ENCODE assay signal across 8 cellular contexts in the genomic region with DNA sequence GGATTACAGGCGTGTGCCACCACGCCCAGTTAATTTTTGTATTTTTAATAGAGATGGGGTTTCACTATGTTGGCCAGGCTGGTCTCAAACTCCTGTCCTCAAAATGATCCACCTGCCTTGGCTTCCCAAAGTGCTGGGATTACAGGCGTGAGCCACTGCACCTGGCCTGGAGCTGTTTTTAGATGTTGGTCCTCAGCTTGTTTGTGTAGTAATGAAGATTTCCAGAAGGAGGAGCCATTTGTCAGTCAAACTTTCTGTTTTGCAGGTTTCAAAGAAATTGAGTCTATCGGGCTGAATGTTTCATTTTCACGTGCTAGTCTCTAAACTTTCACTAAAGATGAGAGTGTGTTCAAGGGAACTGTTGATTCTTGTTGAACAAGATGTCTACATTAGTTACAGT. TPM values are rescaled to one million over a fixed set of nuclear protein-coding genes. Genes with fewer than 3 reads are reported as not detected.
DNase-seq lines count a peak whose midpoint lies in the region; ATAC-seq, FAIRE-seq and TF ChIP-seq lines count a peak whose summit lies in the region.
"Not testable (repeated sequence)": the region's sequence is repeated elsewhere in the genome, so short reads cannot be mapped to it uniquely, and the experiment has no call there.

No MANE protein-coding gene starts in this region.

- H4K20me1 ChIP-seq in H9 (ENCODE audit: control insufficient read depth, insufficient read depth, insufficient read length); GM12878 (ENCODE audit: control insufficient read depth, insufficient read depth): not testable (repeated sequence)

- not testable (repeated sequence) for TF ChIP-seq EP300 in GM12878 (IDR thresholded peaks at IDR 0.05; ENCODE audit: borderline replicate concordance in 1 of 2, control insufficient read depth in 1 of 2, low read depth in 2 of 2, low read length in 2 of 2)

- not testable (repeated sequence) for H2AK5ac ChIP-seq in H9 (ENCODE audit: insufficient read length, low read length); mesenchymal stem cell (ENCODE audit: low read length, severe bottlenecking)

- peak; percentile 24 to 59 for ATAC-seq in CD4-positive, CD25-positive, alpha-beta regulatory T cell (ENCODE audit: low read depth in 2 of 2)
- peak; percentile 67 for ATAC-seq in GM12878
- ATAC-seq in stimulated activated effector memory CD8-positive, alpha-beta T cell treated with anti-CD3 and anti-CD28 coated beads, Interleukin-12 subunit alpha, Interleukin-12 subunit beta, amount 100 ng/mL, for 72 hours: peak; percentile 34

- H3K4me1 Mint-ChIP-seq in CD4-positive, CD25-positive, alpha-beta regulatory T cell: peaks cover 12 to 16% (median 13%) of the 10 kb centered on the region in 4 donors
- not testable (repeated sequence) for H3K4me1 Mint-ChIP-seq in H9; stimulated activated effector memory CD8-positive, alpha-beta T cell treated with anti-CD3 and anti-CD28 coated beads, Interleukin-12 subunit alpha, Interleukin-12 subunit beta, amount 100 ng/mL, for 72 hours
- peaks cover 11% of the 10 kb centered on the region for H3K4me1 Mint-ChIP-seq in T-helper 2 cell treated with Interferon-gamma antibody and Interleukin-4, amounts not matched to agents 5 μg/mL and 100 μg/mL, for 36 hours (ENCODE audit: low read depth)

- intact Hi-C loops in GM12878 (cut with micrococcal nuclease; ENCODE audit: unreplicated experiment): not testable (repeated sequence)

- H3K4me3 ChIP-seq in CD4-positive, CD25-positive, alpha-beta regulatory T cell (ENCODE audit: low read depth, low read length); GM12878; fibroblast of the aortic adventitia (ENCODE audit: low read depth, low read length); mesenchymal stem cell (ENCODE audit: insufficient read depth in 1 of 2, low read depth in 1 of 2, low read length in 2 of 2): not testable (repeated sequence)

- TF ChIP-seq CTCF in H9 (conservative IDR thresholded peaks at IDR 0.05) (peak; percentile 69), GM12878 (IDR thresholded peaks at IDR 0.05 in 2 of 3, conservative IDR thresholded peaks at IDR 0.05 in 1 of 3; ENCODE audit: control insufficient read depth in 2 of 3, extremely low read depth in 1 of 3, insufficient read depth in 1 of 3, low read depth in 3 of 3, low read length in 3 of 3) (peak; percentile 45 to 46 (median 45)), fibroblast of the aortic adventitia (IDR thresholded peaks at IDR 0.05; ENCODE audit: insufficient read depth, low read length) (peak; percentile 51)

- DNase-seq in CD4-positive, CD25-positive, alpha-beta regulatory T cell: peak in 2 of 3 donors; percentile 77 to 84
- DNase-seq in H9; stimulated activated effector memory CD8-positive, alpha-beta T cell treated with anti-CD3 and anti-CD28 coated beads, Interleukin-12 subunit alpha, Interleukin-12 subunit beta, amount 100 ng/mL, for 72 hours (ENCODE audit: low spot score in 2 of 2): not testable (repeated sequence)
- DNase-seq in NCI-H2171 treated with DMSO at 0.1 percent for 48 hours (lab: John Stamatoyannopoulos, UW) (peak; percentile 42), GM12878 (ENCODE audit: low read depth, low spot score) (peak; percentile 11), fibroblast of the aortic adventitia (ENCODE audit: low read depth) (peak; percentile 77), mesenchymal stem cell (peak; percentile 80)
- DNase-seq in T-helper 2 cell treated with Interferon-gamma antibody and Interleukin-4, amounts not matched to agents 5 μg/mL and 100 μg/mL, for 36 hours (ENCODE audit: low spot score): peak; percentile 17

- not testable (repeated sequence) for H3T11ph ChIP-seq in H9 (ENCODE audit: low read length)

- CTCF ChIA-PET in GM12878 (lab: Yijun Ruan, JAX): interaction anchor here (0.6 to 4.4 kb wide), 7 partner anchors 9 to 66 kb away, joined by 3 to 25 read pairs (median 4); a partner anchor contains a TSS

- not testable (repeated sequence) for H2BK120ac ChIP-seq in H9 (ENCODE audit: low read depth, low read length, poor library complexity, severe bottlenecking); mesenchymal stem cell (ENCODE audit: low read depth, low read length)

- not testable (repeated sequence) for H2AFZ ChIP-seq in H9 (ENCODE audit: low read length); GM12878 (ENCODE audit: control insufficient read depth, low read depth, low read length); mesenchymal stem cell (ENCODE audit: low read depth, low read length)

- not testable (repeated sequence) for H3K27me3 Mint-ChIP-seq in CD4-positive, CD25-positive, alpha-beta regulatory T cell; H9 (ENCODE audit: low read depth); T-helper 2 cell treated with Interferon-gamma antibody and Interleukin-4, amounts not matched to agents 5 μg/mL and 100 μg/mL, for 36 hours (ENCODE audit: low read depth)

- not testable (repeated sequence) for H3K79me1 ChIP-seq in H9 (ENCODE audit: insufficient read depth, low read depth, low read length, poor library complexity, severe bottlenecking)
- peaks cover 20% of the 10 kb centered on the region for H3K79me1 ChIP-seq in mesenchymal stem cell (replicated peaks; ENCODE audit: low read length, poor library complexity, severe bottlenecking)

- H3K36me3 ChIP-seq in CD4-positive, CD25-positive, alpha-beta regulatory T cell (ENCODE audit: control insufficient read depth, insufficient read depth, low read length): peaks cover 76% of the 10 kb centered on the region
- H3K36me3 ChIP-seq in GM12878 (ENCODE audit: control insufficient read depth in 2 of 2, insufficient read depth in 2 of 2, low read length in 1 of 2): peaks cover 7 to 26% of the 10 kb centered on the region in 2 experiments
- peaks cover 52 to 93% of the 10 kb centered on the region in 2 experiments for H3K36me3 ChIP-seq in mesenchymal stem cell (ENCODE audit: control insufficient read depth in 1 of 2, insufficient read depth in 2 of 2, low read depth in 1 of 2, low read length in 2 of 2)

- WGBS in H9 (ENCODE audit: extremely low coverage, insufficient read length, low lambda C conversion rate): no CpG with 5 or more reads among the region's 5 CpGs
- 57% methylated on average over 5 of the region's 5 CpGs for WGBS in GM12878 (ENCODE audit: insufficient coverage, insufficient replicate concordance, low lambda C conversion rate, missing lambda C conversion rate)
- WGBS in mesenchymal stem cell: 70% methylated on average over 3 of the region's 5 CpGs

- H3K14ac ChIP-seq in H9 (ENCODE audit: insufficient read depth, low read length); mesenchymal stem cell (ENCODE audit: low read length in 2 of 2): not testable (repeated sequence)

- not testable (repeated sequence) for H3K27ac ChIP-seq in CD4-positive, CD25-positive, alpha-beta regulatory T cell (ENCODE audit: insufficient read depth, low read length, poor library complexity, severe bottlenecking); H9 (ENCODE audit: insufficient read length, low read depth, low read length); GM12878 (ENCODE audit: control insufficient read depth, insufficient read depth); mesenchymal stem cell (ENCODE audit: low read length, poor library complexity, severe bottlenecking)

- not testable (repeated sequence) for H2BK12ac ChIP-seq in H9 (ENCODE audit: insufficient read length, low read depth, low read length); mesenchymal stem cell (ENCODE audit: low read length in 2 of 2)

- H3K23me2 ChIP-seq in H9 (ENCODE audit: insufficient read length, low read depth, low read length, poor library complexity, severe bottlenecking): not testable (repeated sequence)

- in situ Hi-C loops in GM12878 (cut with MboI): not testable (repeated sequence)

- not testable (repeated sequence) for H3K27me3 ChIP-seq in CD4-positive, CD25-positive, alpha-beta regulatory T cell (ENCODE audit: control insufficient read depth, insufficient read depth, low read length); H9 (ENCODE audit: insufficient read depth, low read length); GM12878 (replicated peaks in 1 of 2; ENCODE audit: control insufficient read depth in 2 of 2, insufficient read depth in 2 of 2, low read length in 1 of 2); mesenchymal stem cell (ENCODE audit: control insufficient read depth in 1 of 2, insufficient read depth in 1 of 2, low read length in 2 of 2)

- H4K5ac ChIP-seq in H9 (ENCODE audit: insufficient read length, low read depth, low read length): not testable (repeated sequence)

- peak overlapping the region in 1 of 4 donors; percentile 38 for H3K4me3 Mint-ChIP-seq in CD4-positive, CD25-positive, alpha-beta regulatory T cell
- H3K4me3 Mint-ChIP-seq in H9; T-helper 2 cell treated with Interferon-gamma antibody and Interleukin-4, amounts not matched to agents 5 μg/mL and 100 μg/mL, for 36 hours; stimulated activated effector memory CD8-positive, alpha-beta T cell treated with anti-CD3 and anti-CD28 coated beads, Interleukin-12 subunit alpha, Interleukin-12 subunit beta, amount 100 ng/mL, for 72 hours: not testable (repeated sequence)

- not testable (repeated sequence) for H2BK5ac ChIP-seq in H9 (ENCODE audit: insufficient read length, low read length); mesenchymal stem cell (ENCODE audit: low read depth, low read length, poor library complexity, severe bottlenecking)

- H3K4ac ChIP-seq in H9 (ENCODE audit: low read depth, low read length); mesenchymal stem cell (ENCODE audit: low read depth in 1 of 2, low read length in 2 of 2): not testable (repeated sequence)

- H4K91ac ChIP-seq in H9 (ENCODE audit: insufficient read length, low read depth, low read length); mesenchymal stem cell (ENCODE audit: low read length): not testable (repeated sequence)

- SMC1A ChIA-PET in GM12878 (lab: Charles Lee; ENCODE audit: uncharacterized antibody, unreplicated experiment): interaction anchor here (1.0 to 1.2 kb wide), 3 partner anchors 11 to 17 kb away, joined by 3 to 4 read pairs (median 3); no protein-coding TSS in a partner anchor

- not testable (repeated sequence) for H3K4me2 ChIP-seq in H9 (ENCODE audit: insufficient read depth, insufficient read length, low read length); GM12878 (ENCODE audit: control insufficient read depth, insufficient read depth); mesenchymal stem cell (ENCODE audit: low read length, poor library complexity, severe bottlenecking)

- not testable (repeated sequence) for H4K8ac ChIP-seq in H9 (replicated peaks; ENCODE audit: insufficient read length, low read depth, low read length); mesenchymal stem cell (ENCODE audit: low read length)

- not testable (repeated sequence) for H2BK20ac ChIP-seq in H9 (ENCODE audit: low read depth, low read length, poor library complexity, severe bottlenecking)

- H3K9me3 Mint-ChIP-seq in CD4-positive, CD25-positive, alpha-beta regulatory T cell; H9; T-helper 2 cell treated with Interferon-gamma antibody and Interleukin-4, amounts not matched to agents 5 μg/mL and 100 μg/mL, for 36 hours; stimulated activated effector memory CD8-positive, alpha-beta T cell treated with anti-CD3 and anti-CD28 coated beads, Interleukin-12 subunit alpha, Interleukin-12 subunit beta, amount 100 ng/mL, for 72 hours: not testable (repeated sequence)

- H3K9me3 ChIP-seq in CD4-positive, CD25-positive, alpha-beta regulatory T cell (ENCODE audit: control insufficient read depth in 2 of 2, low read length in 2 of 2); H9 (ENCODE audit: control insufficient read depth, low read depth, low read length); GM12878 (replicated peaks; ENCODE audit: control insufficient read depth, insufficient read depth, low read length); mesenchymal stem cell (ENCODE audit: control insufficient read depth, low read length): not testable (repeated sequence)

- H3K23ac ChIP-seq in H9 (ENCODE audit: insufficient read length, low read depth, low read length); mesenchymal stem cell (ENCODE audit: low read length in 2 of 2): not testable (repeated sequence)

- not testable (repeated sequence) for H3K18ac ChIP-seq in H9 (ENCODE audit: insufficient read length, low read depth, low read length); mesenchymal stem cell (ENCODE audit: low read depth in 1 of 2, low read length in 2 of 2)

- H3K79me2 ChIP-seq in H9 (ENCODE audit: insufficient read depth, low read length); GM12878 (ENCODE audit: control insufficient read depth, insufficient read depth, low read length): not testable (repeated sequence)

- FAIRE-seq in GM12878 (lab: Jason Lieb, UNC): peak; percentile 91

- not testable (repeated sequence) for H3K4me1 ChIP-seq in CD4-positive, CD25-positive, alpha-beta regulatory T cell (ENCODE audit: control insufficient read depth, insufficient read depth, low read length, poor library complexity, severe bottlenecking); H9 (ENCODE audit: insufficient read depth, low read length); GM12878 (ENCODE audit: control insufficient read depth, insufficient read depth, low read length); mesenchymal stem cell (ENCODE audit: control insufficient read depth, insufficient read depth, low read depth, low read length)

- peak; percentile 53 for TF ChIP-seq RAD21 in GM12878 (IDR thresholded peaks at IDR 0.05; ENCODE audit: insufficient read depth, low read depth, low read length)

- peak overlapping the region in 2 of 3 donors; percentile 62 to 84 for H3K27ac Mint-ChIP-seq in CD4-positive, CD25-positive, alpha-beta regulatory T cell
- not testable (repeated sequence) for H3K27ac Mint-ChIP-seq in H9; T-helper 2 cell treated with Interferon-gamma antibody and Interleukin-4, amounts not matched to agents 5 μg/mL and 100 μg/mL, for 36 hours; stimulated activated effector memory CD8-positive, alpha-beta T cell treated with anti-CD3 and anti-CD28 coated beads, Interleukin-12 subunit alpha, Interleukin-12 subunit beta, amount 100 ng/mL, for 72 hours

- H3K56ac ChIP-seq in H9 (ENCODE audit: insufficient read length, low read depth, low read length): not testable (repeated sequence)

- POLR2A ChIA-PET in GM12878 (lab: Charles Lee): interaction anchor here (0.6 to 0.7 kb wide), 2 partner anchors 12 to 48 kb away, joined by 3 read pairs; no protein-coding TSS in a partner anchor

- not testable (repeated sequence) for H3K9ac ChIP-seq in H9 (ENCODE audit: extremely low read depth, insufficient read length, low read length); GM12878 (ENCODE audit: control insufficient read depth, insufficient read depth, low read length)
- H3K9ac ChIP-seq in mesenchymal stem cell (ENCODE audit: low read length): peak overlapping the region; percentile 66

- not testable (repeated sequence) for TF ChIP-seq POLR2A in GM12878 (IDR thresholded peaks at IDR 0.05; ENCODE audit: low read depth, low read length)

- H3K36me3 Mint-ChIP-seq in CD4-positive, CD25-positive, alpha-beta regulatory T cell: peaks cover 39% of the 10 kb centered on the region
- H3K36me3 Mint-ChIP-seq in H9 (ENCODE audit: insufficient read depth in 1 of 3, low read depth in 3 of 3): peaks cover 39 to 87% (median 74%) of the 10 kb centered on the region in 3 experiments; a peak in 6 of 7 replicates
- H3K36me3 Mint-ChIP-seq in T-helper 2 cell treated with Interferon-gamma antibody and Interleukin-4, amounts not matched to agents 5 μg/mL and 100 μg/mL, for 36 hours (ENCODE audit: low read depth): peaks cover 58% of the 10 kb centered on the region
- peaks cover 100% of the 10 kb centered on the region for H3K36me3 Mint-ChIP-seq in stimulated activated effector memory CD8-positive, alpha-beta T cell treated with anti-CD3 and anti-CD28 coated beads, Interleukin-12 subunit alpha, Interleukin-12 subunit beta, amount 100 ng/mL, for 72 hours

- BruUV-seq in GM12878 (replicated peaks; lab: Mats Ljungman, UMichigan): not testable (repeated sequence)

- RAD21 ChIA-PET in GM12878 (lab: Charles Lee; ENCODE audit: unreplicated experiment): interaction anchor here (1.0 to 1.9 kb wide), 4 partner anchors 9 to 362 kb away, joined by 3 to 9 read pairs (median 4); a partner anchor contains a TSS

- H2BK15ac ChIP-seq in H9 (ENCODE audit: low read depth, low read length); mesenchymal stem cell (ENCODE audit: low read depth, poor library complexity, severe bottlenecking): not testable (repeated sequence)

RNA-seq across cellular contexts. Expression of a gene that starts 12.4 kb away (rescaled TPM):
- total RNA-seq in CD4-positive, CD25-positive, alpha-beta regulatory T cell: 1.2 TPM
- polyA plus RNA-seq in CD4-positive, CD25-positive, alpha-beta regulatory T cell: under 1 TPM in 3 of 4 donors, not detected in 1; 0.16 to 0.70 (median 0.41) TPM
- total RNA-seq in H9 (2021) (55.7 and 56.0 TPM in 2 replicates), GM12878 (2014; rRNA removed) (0.06 TPM in 1 of 2 replicates, not detected in the other), GM12878 (2014; rRNA removed; fragmentation: Illumina TruSeq; extraction: Trizol) (not detected in 2 replicates), GM12878 (2021) (0.23 and 0.27 TPM in 2 replicates), fibroblast of the aortic adventitia (ENCODE audit: low replicate concordance) (49.1 and 93.5 TPM in 2 replicates)
- 0.22 and 0.46 TPM in 2 replicates for total RNA-seq in GM12878 (2013; cell fraction: nucleolus; rRNA removed)
- polyA plus RNA-seq in GM12878 (2011; ENCODE audit: low read depth): not detected
- polyA plus RNA-seq in GM12878 (2011; rRNA removed) (0.19 and 0.20 TPM in 2 replicates), GM12878 (2014; fragmentation: Illumina TruSeq; extraction: Trizol) (0.03 TPM in 1 of 2 replicates, not detected in the other), GM12878 (2014; fragmentation: Nextera tagmentation; extraction: Ambion mirVana) (not detected), GM12878 (2014; rRNA removed) (not detected in 2 replicates), GM12878 (2016; fragmentation: Nextera tagmentation; extraction: Ambion mirVana) (under 1 TPM; 0.17 to 0.26 TPM)
- 0.06 and 0.12 TPM in 2 replicates for polyA plus RNA-seq in GM12878 (2011; cell fraction: cytosol; rRNA removed)
- polyA plus RNA-seq in GM12878 (2011; cell fraction: nucleus; rRNA removed): 0.35 and 0.52 TPM in 2 replicates
- 0.08 TPM in 1 of 2 replicates, not detected in the other for polyA plus RNA-seq in GM12878 (2012)
- polyA minus RNA-seq in GM12878 (2011; rRNA and poly(A)+ RNA removed): 0.52 and 0.66 TPM in 2 replicates
- not detected in 2 replicates for polyA minus RNA-seq in GM12878 (2011; cell fraction: cytosol; rRNA and poly(A)+ RNA removed)
- 0.12 and 0.77 TPM in 2 replicates for polyA minus RNA-seq in GM12878 (2011; cell fraction: nucleus; rRNA and poly(A)+ RNA removed)
- 124 TPM for polyA plus RNA-seq in mesenchymal stem cell (2013, experiment 1 of 2)
- polyA plus RNA-seq in mesenchymal stem cell (2013, experiment 2 of 2): 114 TPM

RNA-seq across cellular contexts. Expression of a gene that starts 22.8 kb away (rescaled TPM):
- total RNA-seq in CD4-positive, CD25-positive, alpha-beta regulatory T cell: 76.6 TPM
- polyA plus RNA-seq in CD4-positive, CD25-positive, alpha-beta regulatory T cell: 100 to 1,000 TPM; 131 to 169 (median 153) TPM
- total RNA-seq in H9 (2021) (152 TPM in 2 replicates), GM12878 (2014; rRNA removed) (72.6 and 79.6 TPM in 2 replicates), GM12878 (2014; rRNA removed; fragmentation: Illumina TruSeq; extraction: Trizol) (88.9 and 99.6 TPM in 2 replicates), GM12878 (2021) (116 and 118 TPM in 2 replicates), fibroblast of the aortic adventitia (ENCODE audit: low replicate concordance) (72.4 and 210 TPM in 2 replicates)
- total RNA-seq in GM12878 (2013; cell fraction: nucleolus; rRNA removed): 40.2 and 41.9 TPM in 2 replicates
- polyA plus RNA-seq in GM12878 (2011; ENCODE audit: low read depth): 77.4 TPM
- polyA plus RNA-seq in GM12878 (2011; rRNA removed) (172 and 177 TPM in 2 replicates), GM12878 (2014; fragmentation: Illumina TruSeq; extraction: Trizol) (152 and 180 TPM in 2 replicates), GM12878 (2014; fragmentation: Nextera tagmentation; extraction: Ambion mirVana) (10 to 100 TPM; 33.3 to 47.4 TPM), GM12878 (2014; rRNA removed) (90.3 and 103 TPM in 2 replicates), GM12878 (2016; fragmentation: Nextera tagmentation; extraction: Ambion mirVana) (100 to 1,000 TPM; 109 to 114 TPM)
- polyA plus RNA-seq in GM12878 (2011; cell fraction: cytosol; rRNA removed): 133 and 164 TPM in 2 replicates
- 34.7 and 45.2 TPM in 2 replicates for polyA plus RNA-seq in GM12878 (2011; cell fraction: nucleus; rRNA removed)
- polyA plus RNA-seq in GM12878 (2012): 84.9 and 97.1 TPM in 2 replicates
- 132 and 165 TPM in 2 replicates for polyA minus RNA-seq in GM12878 (2011; rRNA and poly(A)+ RNA removed)
- polyA minus RNA-seq in GM12878 (2011; cell fraction: cytosol; rRNA and poly(A)+ RNA removed): 48.4 and 55.4 TPM in 2 replicates
- polyA minus RNA-seq in GM12878 (2011; cell fraction: nucleus; rRNA and poly(A)+ RNA removed): 10.6 and 15.8 TPM in 2 replicates
- polyA plus RNA-seq in mesenchymal stem cell (2013, experiment 1 of 2): 251 TPM
- 261 TPM for polyA plus RNA-seq in mesenchymal stem cell (2013, experiment 2 of 2)

RNA-seq across cellular contexts. Expression of a gene that starts 29.3 kb away (rescaled TPM):
- total RNA-seq in CD4-positive, CD25-positive, alpha-beta regulatory T cell: 3.7 TPM
- polyA plus RNA-seq in CD4-positive, CD25-positive, alpha-beta regulatory T cell: 1 to 10 TPM; 4.0 to 8.5 (median 6.6) TPM
- 10.3 and 11.5 TPM in 2 replicates for total RNA-seq in H9 (2021)
- total RNA-seq in GM12878 (2013; cell fraction: nucleolus; rRNA removed): 16.4 TPM in 2 replicates
- 15.4 and 19.3 TPM in 2 replicates for total RNA-seq in GM12878 (2014; rRNA removed)
- 15.0 and 15.3 TPM in 2 replicates for total RNA-seq in GM12878 (2014; rRNA removed; fragmentation: Illumina TruSeq; extraction: Trizol)
- 10.3 and 11.2 TPM in 2 replicates for total RNA-seq in GM12878 (2021)
- polyA plus RNA-seq in GM12878 (2011; ENCODE audit: low read depth): 8.8 TPM
- 26.6 and 29.7 TPM in 2 replicates for polyA plus RNA-seq in GM12878 (2011; rRNA removed)
- 22.1 and 22.6 TPM in 2 replicates for polyA plus RNA-seq in GM12878 (2011; cell fraction: cytosol; rRNA removed)
- 15.3 and 18.3 TPM in 2 replicates for polyA plus RNA-seq in GM12878 (2011; cell fraction: nucleus; rRNA removed)
- 9.4 and 10.4 TPM in 2 replicates for polyA plus RNA-seq in GM12878 (2012)
- polyA plus RNA-seq in GM12878 (2014; fragmentation: Illumina TruSeq; extraction: Trizol): 16.8 and 23.4 TPM in 2 replicates
- polyA plus RNA-seq in GM12878 (2014; fragmentation: Nextera tagmentation; extraction: Ambion mirVana): 10 to 100 TPM; 19.4 to 21.6 TPM
- polyA plus RNA-seq in GM12878 (2014; rRNA removed): 12.6 and 14.5 TPM in 2 replicates
- polyA plus RNA-seq in GM12878 (2016; fragmentation: Nextera tagmentation; extraction: Ambion mirVana): 10 to 100 TPM; 14.2 to 16.6 TPM
- 22.0 and 23.3 TPM in 2 replicates for polyA minus RNA-seq in GM12878 (2011; rRNA and poly(A)+ RNA removed)
- polyA minus RNA-seq in GM12878 (2011; cell fraction: cytosol; rRNA and poly(A)+ RNA removed): 4.9 and 9.5 TPM in 2 replicates
- 4.2 and 5.4 TPM in 2 replicates for polyA minus RNA-seq in GM12878 (2011; cell fraction: nucleus; rRNA and poly(A)+ RNA removed)
- 46.5 and 66.6 TPM in 2 replicates for total RNA-seq in fibroblast of the aortic adventitia (ENCODE audit: low replicate concordance)
- polyA plus RNA-seq in mesenchymal stem cell (2013, experiment 1 of 2): 19.2 TPM
- 18.5 TPM for polyA plus RNA-seq in mesenchymal stem cell (2013, experiment 2 of 2)

Comparison
In these comparisons a context has a peak if more than half of its experiments do, and no peak if none do; other contexts are left out.
1. RNA of a gene that starts 12.4 kb away (total RNA-seq): 49.1 to 93.5 TPM in fibroblast of the aortic adventitia and 55.7 to 56.0 TPM in H9; 1.2 TPM in CD4-positive, CD25-positive, alpha-beta regulatory T cell (single experiment) and 0.06 to 0.46 TPM in GM12878; every median in the first group is over 10 times any median in the second.
2. Peak in every context shown above with its lines, with median percentiles within 50 percentile points of each other: ATAC-seq and CTCF ChIP-seq.